ENCODE assay signal across 8 cellular contexts in genomic region chr18:13726972-13727331, GRCh38. TPM values are rescaled to one million over a fixed set of nuclear protein-coding genes. Genes with fewer than 3 reads are reported as not detected.
A peak's percentile ranks its signal among the peaks of the same experiment; 100 is the strongest.
DNase-seq lines count a peak whose midpoint lies in the region; ATAC-seq and TF ChIP-seq lines count a peak whose summit lies in the region.

No MANE protein-coding gene starts in this region.

- H3K4me1 Mint-ChIP-seq in neural progenitor cell, result peaks cover 29% of the 10 kb centered on the region

- peaks cover 11% of the 10 kb centered on the region for H3K36me3 Mint-ChIP-seq in neural progenitor cell

- peak overlapping the region; percentile 70 for H2AFZ ChIP-seq in DND-41 (ENCODE audit: low read depth, low read length)
- H2AFZ ChIP-seq in fibroblast of lung (ENCODE audit: low read length), result peak overlapping the region; percentile 89
- peak overlapping the region; percentile 89 for H2AFZ ChIP-seq in neural progenitor cell (replicated peaks)

- H3K4me1 ChIP-seq in DND-41 (ENCODE audit: insufficient read depth, low read length) (peaks cover 61% of the 10 kb centered on the region), fibroblast of lung (ENCODE audit: control insufficient read depth, extremely low read depth, insufficient read depth, low read length) (no peaks in the 10 kb centered on the region), neural progenitor cell (peaks cover 14% of the 10 kb centered on the region), urinary bladder (ENCODE audit: insufficient read depth) (no peaks in the 10 kb centered on the region)

- no peaks in the 10 kb centered on the region for H3K9me3 Mint-ChIP-seq in neural progenitor cell

- no peaks in the 10 kb centered on the region for H3F3A ChIP-seq in neural progenitor cell (ENCODE audit: low read depth)

- H3K4me3 ChIP-seq in DND-41 (ENCODE audit: low read depth in 1 of 2, low read length in 2 of 2), result peak overlapping the region; percentile 67 to 89
- H3K4me3 ChIP-seq in Jurkat, Clone E6-1 (ENCODE audit: low read length), result peak overlapping the region; percentile 88
- H3K4me3 ChIP-seq in fibroblast of lung (replicated peaks in 1 of 4; ENCODE audit: control extremely low read depth in 1 of 4, insufficient read depth in 1 of 4, low read depth in 3 of 4, low read length in 4 of 4), result peak overlapping the region; percentile 90 to 98 (median 96)
- H3K4me3 ChIP-seq in neural progenitor cell, result peak overlapping the region; percentile 76
- H3K4me3 ChIP-seq in urinary bladder (ENCODE audit: low read depth, low read length), result peak overlapping the region; percentile 84

- no peaks in the 10 kb centered on the region for H3K27me3 Mint-ChIP-seq in neural progenitor cell (ENCODE audit: insufficient read depth, low read depth)

- peaks cover 98% of the 10 kb centered on the region for H3K79me2 ChIP-seq in DND-41 (ENCODE audit: insufficient read depth, low read length)
- H3K79me2 ChIP-seq in fibroblast of lung (ENCODE audit: control insufficient read depth, insufficient read depth, low read length), result peaks cover 75% of the 10 kb centered on the region
- H3K79me2 ChIP-seq in neural progenitor cell (ENCODE audit: low read depth), result peaks cover 95% of the 10 kb centered on the region

- under 1% methylated on average over 30 of the region's 30 CpGs for WGBS in urinary bladder

- H3K9ac ChIP-seq in DND-41 (ENCODE audit: low read depth, low read length) (peak overlapping the region; percentile 74), fibroblast of lung (ENCODE audit: insufficient read depth, low read length) (peak overlapping the region; percentile 95), neural progenitor cell (peak overlapping the region; percentile 54)

- H3K27ac ChIP-seq in DND-41 (ENCODE audit: low read length), result peak overlapping the region; percentile 75
- peak overlapping the region; percentile 98 for H3K27ac ChIP-seq in fibroblast of lung (ENCODE audit: insufficient read depth, low read length)
- H3K27ac ChIP-seq in neural progenitor cell, result peak overlapping the region; percentile 48
- H3K27ac ChIP-seq in urinary bladder (ENCODE audit: low read depth), result peak overlapping the region; percentile 65

- H3K4me3 Mint-ChIP-seq in neural progenitor cell, result peak overlapping the region; percentile 84

- H3K36me3 ChIP-seq in DND-41 (ENCODE audit: insufficient read depth, low read length), result peaks cover 13% of the 10 kb centered on the region
- H3K36me3 ChIP-seq in fibroblast of lung (ENCODE audit: control insufficient read depth, insufficient read depth, low read length), result no peaks in the 10 kb centered on the region
- no peaks in the 10 kb centered on the region for H3K36me3 ChIP-seq in neural progenitor cell
- H3K36me3 ChIP-seq in urinary bladder (ENCODE audit: insufficient read depth), result no peaks in the 10 kb centered on the region

- H3K4me2 ChIP-seq in DND-41 (ENCODE audit: insufficient read depth, low read length), result peak overlapping the region; percentile 87
- H3K4me2 ChIP-seq in fibroblast of lung (ENCODE audit: extremely low read depth, insufficient read depth, low read length), result peak overlapping the region; percentile 82
- H3K4me2 ChIP-seq in neural progenitor cell, result peak overlapping the region; percentile 95

- ATAC-seq in DND-41 (ENCODE audit: insufficient read depth, low read depth) (peak; percentile 21), GM21528 (IDR thresholded peaks at IDR 0.05; ENCODE audit: low FRiP score, unreplicated experiment) (peak; percentile 22)

- peak overlapping the region; percentile 7 for H3K27ac Mint-ChIP-seq in neural progenitor cell

- H3K9me3 ChIP-seq in DND-41 (ENCODE audit: insufficient read depth, low read length, severe bottlenecking), result no peaks in the 10 kb centered on the region
- no peaks in the 10 kb centered on the region for H3K9me3 ChIP-seq in fibroblast of lung (ENCODE audit: control insufficient read depth, insufficient read depth, low read depth, low read length)
- H3K9me3 ChIP-seq in neural progenitor cell (ENCODE audit: low read depth), result no peaks in the 10 kb centered on the region

- H4K20me1 ChIP-seq in DND-41 (ENCODE audit: insufficient read depth, low read length) (peaks cover 27% of the 10 kb centered on the region; the same call in 1 of the 2 replicates), fibroblast of lung (ENCODE audit: control insufficient read depth, extremely low read depth, insufficient read depth, low read length) (no peaks in the 10 kb centered on the region), neural progenitor cell (ENCODE audit: low read depth) (no peaks in the 10 kb centered on the region)

- TF ChIP-seq CTCF in DND-41 (IDR thresholded peaks at IDR 0.05; ENCODE audit: borderline replicate concordance, extremely low read depth, low read length, poor library complexity, severe bottlenecking) (no peak), fibroblast of lung (conservative IDR thresholded peaks at IDR 0.05 in 1 of 2, IDR thresholded peaks at IDR 0.05 in 1 of 2; ENCODE audit: low read depth in 1 of 2, low read length in 2 of 2) (no peak), neural progenitor cell (IDR thresholded peaks at IDR 0.05) (no peak)

- peak; percentile 36 for DNase-seq in DND-41
- no peak for DNase-seq in Jurkat, Clone E6-1 (ENCODE audit: low read depth, low spot score)
- DNase-seq in activated CD8-positive, alpha-beta memory T cell treated with anti-CD3 and anti-CD28 coated beads, Interleukin-2, amount 50 U/mL, for 4 hours, result peak; percentile 26
- peak in 1 of 2 donors; percentile 61 for DNase-seq in fibroblast of lung (ENCODE audit: low read depth in 2 of 2)
- DNase-seq in neural progenitor cell (ENCODE audit: low spot score), result peak; percentile 79
- DNase-seq in NCI-H2029 (lab: John Stamatoyannopoulos, UW), result no peak

- H3K27me3 ChIP-seq in DND-41 (ENCODE audit: insufficient read depth, low read length, poor library complexity) (no peaks in the 10 kb centered on the region), fibroblast of lung (ENCODE audit: control insufficient read depth, insufficient read depth, low read length) (no peaks in the 10 kb centered on the region), neural progenitor cell (no peaks in the 10 kb centered on the region)

RNA-seq across cellular contexts. Expression of gene RNMT, which starts 0.5 kb away (rescaled TPM):
- 30.5 TPM for polyA plus RNA-seq in Jurkat, Clone E6-1 (2012; ENCODE audit: insufficient read depth, insufficient read length)
- total RNA-seq in fibroblast of lung, result 15.9 and 17.2 TPM in 2 replicates
- 16.0 and 18.2 TPM in 2 replicates for polyA plus RNA-seq in fibroblast of lung
- 16.5 and 18.8 TPM in 2 replicates for polyA plus RNA-seq in fibroblast of lung (2012)
- polyA minus RNA-seq in fibroblast of lung (ENCODE audit: low replicate concordance), result 9.3 and 12.5 TPM in 2 replicates
- 44.5 and 70.4 TPM in 2 replicates for total RNA-seq in neural progenitor cell (ENCODE audit: low replicate concordance)
- total RNA-seq in urinary bladder, result 56.9 TPM
- 16.4 TPM for polyA plus RNA-seq in urinary bladder

RNA-seq across cellular contexts. Expression of gene FAM210A, which starts 0.6 kb away (rescaled TPM):
- 18.1 TPM for polyA plus RNA-seq in Jurkat, Clone E6-1 (2012; ENCODE audit: insufficient read depth, insufficient read length)
- 15.2 and 17.5 TPM in 2 replicates for total RNA-seq in fibroblast of lung
- polyA plus RNA-seq in fibroblast of lung, result 14.2 and 14.4 TPM in 2 replicates
- polyA plus RNA-seq in fibroblast of lung (2012), result 10.9 and 11.2 TPM in 2 replicates
- 11.5 and 12.1 TPM in 2 replicates for polyA minus RNA-seq in fibroblast of lung (ENCODE audit: low replicate concordance)
- 15.1 and 15.5 TPM in 2 replicates for total RNA-seq in neural progenitor cell (ENCODE audit: low replicate concordance)
- 27.3 TPM for total RNA-seq in urinary bladder
- 8.2 TPM for polyA plus RNA-seq in urinary bladder

Comparison
In these comparisons a context has a peak if more than half of its experiments do, and no peak if none do; other contexts are left out.
1. DNase-seq: peak in DND-41 (single experiment), activated CD8-positive, alpha-beta memory T cell treated with anti-CD3 and anti-CD28 coated beads, Interleukin-2, amount 50 U/mL, for 4 hours (single experiment) and neural progenitor cell (single experiment); none in Jurkat, Clone E6-1 (single experiment) and NCI-H2029 (single experiment).
2. H3K27ac ChIP-seq: peak in every context shown above with its lines; median percentile 98 in fibroblast of lung; 75 in DND-41; 65 in urinary bladder; 48 in neural progenitor cell.
3. Peak in every context shown above with its lines, with median percentiles within 50 percentile points of each other: H2AFZ ChIP-seq, H3K4me2 ChIP-seq, H3K4me3 ChIP-seq and H3K9ac ChIP-seq.